In the genomic region with DNA sequence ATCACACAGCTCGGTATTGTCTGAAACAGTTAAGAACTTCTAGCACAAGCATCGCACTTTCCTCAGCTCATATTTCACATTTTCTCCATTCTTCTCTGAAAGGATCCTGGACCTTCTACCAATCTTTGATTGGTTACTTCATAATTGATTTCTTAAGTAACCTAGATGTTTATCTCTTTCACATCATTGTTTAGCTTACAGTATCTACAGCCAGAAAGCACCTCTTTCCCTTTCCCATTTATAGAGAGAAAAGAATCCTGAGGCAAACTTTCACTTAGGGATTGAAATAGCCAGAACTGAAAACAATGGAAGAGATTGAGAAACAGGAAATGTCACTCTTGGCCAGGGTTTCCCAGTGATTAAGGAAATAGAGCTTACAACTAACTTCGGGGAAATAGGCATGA, we compare ENCODE assay signal across 11 cellular contexts. TPM values are rescaled to one million over a fixed set of nuclear protein-coding genes. Genes with fewer than 3 reads are reported as not detected.
DNase-seq lines count a peak whose midpoint lies in the region; TF ChIP-seq lines count a peak whose summit lies in the region.
"Had no signal": no experiment of that assay in that cellular context is flagged by ENCODE, and none has a peak within 500 bp of the region (broad histone marks: within the 10 kb centered on the region; RNA-seq: fewer than 3 reads in every experiment).

No MANE protein-coding gene starts in this region.

- DNase-seq in HFFc6 (peak; percentile 23), coronary artery (ENCODE audit: low spot score) (no peak), kidney tubule cell (ENCODE audit: low spot score) (peak; percentile 21), NCI-H1930 (lab: John Stamatoyannopoulos, UW) (no peak), GM10248 (ENCODE audit: extremely low spot score) (no peak), SKM-1 treated with dmso at 0.1 percent for 144 hours (lab: John Stamatoyannopoulos, UW; ENCODE audit: unreplicated experiment) (no peak)
- DNase-seq in effector memory CD4-positive, alpha-beta T cell = no peak
- DNase-seq: effector memory CD8-positive, alpha-beta T cell; naive B cell had no signal

- TF ChIP-seq CTCF in HFFc6 (IDR thresholded peaks at IDR 0.05) = no peak
- TF ChIP-seq CTCF in coronary artery (IDR thresholded peaks at IDR 0.05) = no peak
- TF ChIP-seq CTCF in GM10248 (IDR thresholded peaks at IDR 0.05; ENCODE audit: control extremely low read depth, extremely low read depth, low read depth, missing control alignments) = no peak

- POLR2A ChIA-PET in GM10248 (lab: Yijun Ruan, JAX) = no interaction called here

- peaks cover 3% of the 10 kb centered on the region for H3K27me3 ChIP-seq in effector memory CD4-positive, alpha-beta T cell (replicated peaks; ENCODE audit: control insufficient read depth, insufficient read depth, low read length, poor library complexity, severe bottlenecking)

- no peaks in the 10 kb centered on the region for H3K36me3 Mint-ChIP-seq in HFFc6 (ENCODE audit: low read depth)
- H3K36me3 Mint-ChIP-seq: naive B cell had no signal

- no peaks in the 10 kb centered on the region for H3K9me3 Mint-ChIP-seq in HFFc6
- H3K9me3 Mint-ChIP-seq: effector memory CD8-positive, alpha-beta T cell had no signal

- peaks cover 23% of the 10 kb centered on the region for H3K4me1 Mint-ChIP-seq in HFFc6 (ENCODE audit: low read depth)
- H3K4me1 Mint-ChIP-seq: naive B cell had no signal

- peaks cover 2% of the 10 kb centered on the region for H3K27me3 Mint-ChIP-seq in HFFc6 (ENCODE audit: insufficient read depth)

- peak overlapping the region; percentile 69 to 83 for H3K27ac ChIP-seq in coronary artery
- H3K27ac ChIP-seq in skin epidermis = peak overlapping the region in 17 of 21 experiments; percentile 4 to 80 (median 50)
- H3K27ac ChIP-seq in effector memory CD4-positive, alpha-beta T cell (ENCODE audit: insufficient read depth, low read length, poor library complexity, severe bottlenecking) = no peak overlapping the region

- H3K9me3 ChIP-seq in effector memory CD4-positive, alpha-beta T cell (ENCODE audit: control insufficient read depth, low read length) = no peaks in the 10 kb centered on the region

- CTCF ChIA-PET in GM10248 (lab: Yijun Ruan, JAX) = interaction anchor here (0.9 to 2.2 kb wide), 3 partner anchors 18 to 87 kb away, joined by 3 to 5 read pairs (median 5); no protein-coding TSS in a partner anchor

- peak overlapping the region; percentile 25 for H3K4me3 Mint-ChIP-seq in HFFc6
- H3K4me3 Mint-ChIP-seq: effector memory CD8-positive, alpha-beta T cell; naive B cell had no signal

- H3K4me1 ChIP-seq in effector memory CD4-positive, alpha-beta T cell (ENCODE audit: control insufficient read depth, insufficient read depth, low read length, poor library complexity, severe bottlenecking) = no peaks in the 10 kb centered on the region

- peak overlapping the region; percentile 68 for H3K4me3 ChIP-seq in coronary artery
- H3K4me3 ChIP-seq in skin epidermis = no peak overlapping the region
- no peak overlapping the region for H3K4me3 ChIP-seq in effector memory CD4-positive, alpha-beta T cell (ENCODE audit: insufficient read depth, low read depth, low read length, poor library complexity, severe bottlenecking)

- H3K27ac Mint-ChIP-seq in HFFc6 = no peak overlapping the region; the same call in 1 of the 2 replicates
- H3K27ac Mint-ChIP-seq: effector memory CD8-positive, alpha-beta T cell; naive B cell had no signal

- no peaks in the 10 kb centered on the region for H3K36me3 ChIP-seq in effector memory CD4-positive, alpha-beta T cell (ENCODE audit: control insufficient read depth, insufficient read depth, low read length)

RNA-seq across cellular contexts. Expression of gene IL33, which starts 2.5 kb away (rescaled TPM):
- total RNA-seq in HFFc6 (2021; fragmentation: NEBNext Ultra II Directional; extraction: Animal tissue kit (Norgen Biotek cat#: 25700)) = under 1 TPM in 1 of 6 experiments, not detected in 5; 0.09 TPM
- total RNA-seq: T-helper 2 cell treated with Interferon-gamma antibody and Interleukin-4, amounts not matched to agents 100 ng/mL and 5 ng/mL, for 36 hours had no signal

Comparison
In these comparisons a context has a peak if more than half of its experiments do, and no peak if none do; other contexts are left out.
1. DNase-seq: peak in HFFc6 (single experiment) and kidney tubule cell (single experiment); none in coronary artery (single experiment), NCI-H1930 (0 of 2), GM10248 (single experiment), SKM-1 treated with dmso at 0.1 percent for 144 hours (single experiment) and effector memory CD4-positive, alpha-beta T cell (0 of 3).